Comparison of ENCODE assay signal across 12 cellular contexts in genomic region chr3:24242012-24242698, GRCh38.
A peak's percentile ranks its signal among the peaks of the same experiment; 100 is the strongest.
DNase-seq lines count a peak whose midpoint lies in the region; ATAC-seq and TF ChIP-seq lines count a peak whose summit lies in the region.
"Had no signal": no experiment of that assay in that cellular context is flagged by ENCODE, and none has a peak within 500 bp of the region (broad histone marks: within the 10 kb centered on the region; RNA-seq: fewer than 3 reads in every experiment).

No MANE protein-coding gene starts in this region.

- no peaks in the 10 kb centered on the region for H3K9me3 Mint-ChIP-seq in naive thymus-derived CD8-positive, alpha-beta T cell
- no peaks in the 10 kb centered on the region for H3K9me3 Mint-ChIP-seq in stimulated activated naive B cell treated with anti-CD40 and anti-IgM and Interleukin-4, amounts not matched to agents 10 μg/mL and 1 μg/mL and 100 μg/mL, for 72 hours
- H3K9me3 Mint-ChIP-seq: activated B cell treated with CpG ODN at 0.5 μM for 24 hours; dendritic cell treated with granulocyte-macrophage colony-stimulating factor and Interleukin-4, amounts not matched to agents 40 ng/mL and 50 ng/mL, for 4 days; naive B cell had no signal

- H3K4me1 ChIP-seq in ovary (ENCODE audit: insufficient read depth) (peaks cover 6% of the 10 kb centered on the region), colonic mucosa (no peaks in the 10 kb centered on the region)

- H3K36me3 ChIP-seq in ovary (no peaks in the 10 kb centered on the region), colonic mucosa (no peaks in the 10 kb centered on the region)

- H3K9me3 ChIP-seq in ovary (no peaks in the 10 kb centered on the region), colonic mucosa (no peaks in the 10 kb centered on the region)

- H3K27me3 ChIP-seq in ovary (no peaks in the 10 kb centered on the region), colonic mucosa (no peaks in the 10 kb centered on the region)

- no peak for TF ChIP-seq EP300 in ovary (IDR thresholded peaks at IDR 0.05)

- no peak overlapping the region for H3K27ac Mint-ChIP-seq in naive thymus-derived CD8-positive, alpha-beta T cell
- H3K27ac Mint-ChIP-seq in stimulated activated naive B cell treated with anti-CD40 and anti-IgM and Interleukin-4, amounts not matched to agents 10 μg/mL and 1 μg/mL and 100 μg/mL, for 72 hours, result no peak overlapping the region
- H3K27ac Mint-ChIP-seq: activated B cell treated with CpG ODN at 0.5 μM for 24 hours; dendritic cell treated with granulocyte-macrophage colony-stimulating factor and Interleukin-4, amounts not matched to agents 40 ng/mL and 50 ng/mL, for 4 days had no signal

- H3K27me3 Mint-ChIP-seq in naive thymus-derived CD8-positive, alpha-beta T cell, result peaks cover 0 to 8% (median 2%) of the 10 kb centered on the region in 5 donors
- peaks cover 0 to 4% of the 10 kb centered on the region in 2 donors for H3K27me3 Mint-ChIP-seq in stimulated activated naive B cell treated with anti-CD40 and anti-IgM and Interleukin-4, amounts not matched to agents 10 μg/mL and 1 μg/mL and 100 μg/mL, for 72 hours
- H3K27me3 Mint-ChIP-seq: activated B cell treated with CpG ODN at 0.5 μM for 24 hours; dendritic cell treated with granulocyte-macrophage colony-stimulating factor and Interleukin-4, amounts not matched to agents 40 ng/mL and 50 ng/mL, for 4 days; naive B cell had no signal

- no peak for TF ChIP-seq POLR2A in ovary (IDR thresholded peaks at IDR 0.05)

- intact Hi-C loops in ovary (cut with DNase I), result no loop called here
- intact Hi-C loops in colonic mucosa (cut with DNase I), result no loop called here

- ATAC-seq in naive thymus-derived CD8-positive, alpha-beta T cell, result no peak
- ATAC-seq in stimulated activated naive B cell treated with anti-CD40 and anti-IgM and Interleukin-4, amounts not matched to agents 10 μg/mL and 1 μg/mL and 100 μg/mL, for 72 hours (replicated peaks), result no peak

- no peak overlapping the region for H3K4me3 Mint-ChIP-seq in naive thymus-derived CD8-positive, alpha-beta T cell
- H3K4me3 Mint-ChIP-seq in stimulated activated naive B cell treated with anti-CD40 and anti-IgM and Interleukin-4, amounts not matched to agents 10 μg/mL and 1 μg/mL and 100 μg/mL, for 72 hours, result no peak overlapping the region
- H3K4me3 Mint-ChIP-seq: activated B cell treated with CpG ODN at 0.5 μM for 24 hours; dendritic cell treated with granulocyte-macrophage colony-stimulating factor and Interleukin-4, amounts not matched to agents 40 ng/mL and 50 ng/mL, for 4 days; naive B cell had no signal

- H3K36me3 Mint-ChIP-seq in naive thymus-derived CD8-positive, alpha-beta T cell, result no peaks in the 10 kb centered on the region
- no peaks in the 10 kb centered on the region for H3K36me3 Mint-ChIP-seq in stimulated activated naive B cell treated with anti-CD40 and anti-IgM and Interleukin-4, amounts not matched to agents 10 μg/mL and 1 μg/mL and 100 μg/mL, for 72 hours
- H3K36me3 Mint-ChIP-seq: naive B cell had no signal

- no peak overlapping the region for H3K4me3 ChIP-seq in fibroblast of the aortic adventitia (ENCODE audit: low read depth, low read length)
- no peak overlapping the region for H3K4me3 ChIP-seq in skeletal muscle cell (ENCODE audit: low read depth, low read length)
- H3K4me3 ChIP-seq in ovary, result no peak overlapping the region
- H3K4me3 ChIP-seq in colonic mucosa, result no peak overlapping the region

- no peak overlapping the region for H3K27ac ChIP-seq in ovary
- no peak overlapping the region for H3K27ac ChIP-seq in colonic mucosa

- POLR2A ChIA-PET in naive thymus-derived CD8-positive, alpha-beta T cell (lab: Charles Lee), result no interaction called here

- DNase-seq in HS-27A (ENCODE audit: low read depth) (peak; percentile 80), T1000 (lab: John Stamatoyannopoulos, UW) (peak; percentile 24), fibroblast of the aortic adventitia (ENCODE audit: low read depth) (peak; percentile 98), skeletal muscle cell (ENCODE audit: low read depth) (peak; percentile 41), ovary (no peak), colonic mucosa (no peak)
- DNase-seq in naive thymus-derived CD8-positive, alpha-beta T cell, result no peak
- no peak for DNase-seq in stimulated activated naive B cell treated with anti-CD40 and anti-IgM and Interleukin-4, amounts not matched to agents 10 μg/mL and 1 μg/mL and 100 μg/mL, for 72 hours
- DNase-seq: activated B cell treated with CpG ODN at 0.5 μM for 24 hours, Karpas-422, naive B cell had no signal

- no peak overlapping the region for H3K9ac ChIP-seq in colonic mucosa (ENCODE audit: low read depth in 2 of 2, low read length in 2 of 2)

- H3K4me1 Mint-ChIP-seq in naive thymus-derived CD8-positive, alpha-beta T cell, result no peaks in the 10 kb centered on the region
- peaks cover 6 to 10% of the 10 kb centered on the region in 2 donors for H3K4me1 Mint-ChIP-seq in stimulated activated naive B cell treated with anti-CD40 and anti-IgM and Interleukin-4, amounts not matched to agents 10 μg/mL and 1 μg/mL and 100 μg/mL, for 72 hours
- H3K4me1 Mint-ChIP-seq: activated B cell treated with CpG ODN at 0.5 μM for 24 hours, naive B cell had no signal

- 7 to 13% (median 9%) methylated on average over 6 of the region's 6 CpGs for WGBS in ovary, 3 donors

- TF ChIP-seq CTCF in fibroblast of the aortic adventitia (IDR thresholded peaks at IDR 0.05; ENCODE audit: insufficient read depth, low read length) (no peak), ovary (IDR thresholded peaks at IDR 0.05) (no peak), colonic mucosa (IDR thresholded peaks at IDR 0.05) (no peak)

Comparison
In these comparisons a context has a peak if more than half of its experiments do, and no peak if none do; other contexts are left out.
1. DNase-seq: peak in HS-27A (single experiment), T1000 (single experiment), fibroblast of the aortic adventitia (single experiment) and skeletal muscle cell (single experiment); none in ovary (0 of 5), colonic mucosa (single experiment), naive thymus-derived CD8-positive, alpha-beta T cell (0 of 10) and stimulated activated naive B cell treated with anti-CD40 and anti-IgM and Interleukin-4, amounts not matched to agents 10 μg/mL and 1 μg/mL and 100 μg/mL, for 72 hours (single experiment).